In the genomic region with DNA sequence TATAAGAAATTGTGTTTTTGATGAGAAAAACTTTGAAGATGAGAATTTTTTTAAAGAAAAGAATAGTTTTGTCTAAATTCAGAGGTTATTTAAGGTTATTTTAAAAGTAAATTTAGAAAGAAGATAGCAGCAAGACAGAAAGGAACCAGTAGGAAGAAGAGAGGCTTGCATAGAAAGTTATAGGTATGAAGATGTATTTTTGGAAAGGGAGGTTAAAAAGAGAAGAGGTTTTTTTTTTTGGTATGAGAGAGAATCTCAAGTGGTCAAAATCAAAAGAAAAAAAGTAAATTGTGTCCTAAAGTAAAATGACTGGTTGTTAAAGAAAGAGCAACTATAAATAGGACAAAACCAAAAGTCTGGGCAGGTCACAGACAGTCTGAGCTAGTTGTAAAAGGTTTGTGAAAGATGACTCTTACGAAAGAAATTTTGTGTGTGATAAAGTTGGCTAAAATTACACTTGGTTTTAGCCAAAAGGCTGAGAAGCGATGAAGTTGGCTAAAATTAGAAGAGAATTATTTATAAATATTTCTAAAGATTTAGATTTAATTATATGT, we compare ENCODE assay signal across 16 cellular contexts. TPM values are rescaled to one million over a fixed set of nuclear protein-coding genes. Genes with fewer than 3 reads are reported as not detected.
DNase-seq lines count a peak whose midpoint lies in the region; ATAC-seq lines count a peak whose summit lies in the region.
"Had no signal": no experiment of that assay in that cellular context is flagged by ENCODE, and none has a peak within 500 bp of the region (broad histone marks: within the 10 kb centered on the region; RNA-seq: fewer than 3 reads in every experiment).

No MANE protein-coding gene starts in this region.

- ATAC-seq in HG02938 (IDR thresholded peaks at IDR 0.05; ENCODE audit: unreplicated experiment) (peak; percentile 56), GM18861 (IDR thresholded peaks at IDR 0.05; ENCODE audit: unreplicated experiment) (no peak), left colon (no peak)
- ATAC-seq: activated T-cell treated with anti-CD3 and anti-CD28 coated beads, Interleukin-2, amount 50 U/mL, for 4 hours had no signal

- intact Hi-C loops in left colon (cut with DNase I, micrococcal nuclease) = loop anchor here in 1 of 2 donors (10.0 kb wide), 1 partner anchor 109 kb away; no protein-coding TSS in a partner anchor

- DNase-seq in SIG-M5 treated with dmso at 0.1 percent for 504 hours (lab: John Stamatoyannopoulos, UW; ENCODE audit: unreplicated experiment) (peak; percentile 19), SIG-M5 (lab: John Stamatoyannopoulos, UW) (no peak), RPMI7951 (ENCODE audit: low read depth) (peak; percentile 17), Ammon's horn (ENCODE audit: low spot score) (no peak), left colon (no peak)
- no peak for DNase-seq in stimulated activated CD4-positive, alpha-beta T cell treated with anti-CD3 and anti-CD28 coated beads, Interleukin-4, amount 100 ng/mL, for 1 hour
- DNase-seq: 8988T; activated CD4-positive, alpha-beta T cell treated with anti-CD3 and anti-CD28 coated beads, Interleukin-2, amount 10 ng/mL, durations not matched to agents 7 days and 5 days; activated T-cell treated with anti-CD3 and anti-CD28 coated beads, Interleukin-2, amount 50 U/mL, for 4 hours; DND-41; endodermal cell; NCI-H146; NCI-H345; thyroid gland had no signal

RNA-seq across cellular contexts. Expression of a gene that starts 16.4 kb away (rescaled TPM):
- 194 and 210 TPM in 2 replicates for total RNA-seq in RPMI7951 (2014; rRNA removed; shearing (Covaris generic))
- total RNA-seq in left colon = 10 to 100 TPM; 92.6 to 97.1 TPM

RNA-seq across cellular contexts. Expression of a gene that starts 50.1 kb away (rescaled TPM):
- 46.3 and 58.8 TPM in 2 replicates for total RNA-seq in RPMI7951 (2014; rRNA removed; shearing (Covaris generic))
- 10 to 100 TPM; 58.7 to 59.2 TPM for total RNA-seq in left colon

Comparison
In these comparisons a context has a peak if more than half of its experiments do, and no peak if none do; other contexts are left out.
1. DNase-seq: peak in SIG-M5 treated with dmso at 0.1 percent for 504 hours (single experiment) and RPMI7951 (single experiment); none in SIG-M5 (single experiment), Ammon's horn (single experiment), stimulated activated CD4-positive, alpha-beta T cell treated with anti-CD3 and anti-CD28 coated beads, Interleukin-4, amount 100 ng/mL, for 1 hour (single experiment) and left colon (0 of 2).